1 cellular context compared by ENCODE assay signal in the genomic region with DNA sequence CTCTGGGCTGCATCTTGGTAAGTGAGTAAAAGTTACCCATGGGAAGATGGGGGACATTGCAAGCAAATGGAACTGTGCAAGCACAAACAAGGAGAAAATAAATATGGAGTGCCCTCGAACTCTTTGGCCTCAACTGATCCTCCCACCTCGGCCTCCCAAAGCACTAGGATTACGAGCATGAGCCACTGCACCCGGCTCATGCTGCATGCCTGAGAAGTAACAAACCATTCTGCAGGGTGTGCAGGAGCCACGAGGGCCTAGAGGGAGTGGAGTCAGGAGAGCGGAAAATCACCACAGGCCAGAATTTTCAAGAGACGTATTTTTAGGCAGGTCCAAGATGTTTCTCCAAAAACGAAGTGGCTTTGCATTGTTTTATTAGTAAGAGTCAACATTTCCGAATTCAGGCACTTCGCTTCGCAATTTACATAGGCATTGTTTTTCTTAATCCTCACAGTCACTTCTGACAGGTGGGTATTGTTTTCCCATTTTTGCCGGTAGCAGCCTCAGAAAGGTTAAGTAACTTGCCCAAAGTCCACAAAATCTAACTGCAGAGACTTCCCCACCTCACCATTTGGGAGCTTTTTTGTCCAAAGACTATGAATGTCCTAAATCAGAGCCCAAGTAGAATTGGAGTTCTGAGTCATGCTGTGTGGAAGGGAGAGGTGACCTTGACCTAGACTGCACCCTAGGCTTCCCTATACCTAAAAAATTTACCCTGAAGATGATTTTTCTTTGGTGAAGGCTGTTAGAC.
A peak's percentile ranks its signal among the peaks of the same experiment; 100 is the strongest.
TF ChIP-seq lines count a peak whose summit lies in the region.

No MANE protein-coding gene starts in this region.

TF ChIP-seq in HepG2, 621 proteins besides CTCF, POLR2A, EP300 and RAD21 (continued from another document):
- TF ChIP-seq, protein P1, sequence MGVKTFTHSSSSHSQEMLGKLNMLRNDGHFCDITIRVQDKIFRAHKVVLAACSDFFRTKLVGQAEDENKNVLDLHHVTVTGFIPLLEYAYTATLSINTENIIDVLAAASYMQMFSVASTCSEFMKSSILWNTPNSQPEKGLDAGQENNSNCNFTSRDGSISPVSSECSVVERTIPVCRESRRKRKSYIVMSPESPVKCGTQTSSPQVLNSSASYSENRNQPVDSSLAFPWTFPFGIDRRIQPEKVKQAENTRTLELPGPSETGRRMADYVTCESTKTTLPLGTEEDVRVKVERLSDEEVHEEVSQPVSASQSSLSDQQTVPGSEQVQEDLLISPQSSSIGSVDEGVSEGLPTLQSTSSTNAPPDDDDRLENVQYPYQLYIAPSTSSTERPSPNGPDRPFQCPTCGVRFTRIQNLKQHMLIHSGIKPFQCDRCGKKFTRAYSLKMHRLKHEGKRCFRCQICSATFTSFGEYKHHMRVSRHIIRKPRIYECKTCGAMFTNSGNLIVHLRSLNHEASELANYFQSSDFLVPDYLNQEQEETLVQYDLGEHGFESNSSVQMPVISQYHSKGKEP (CRISPR knock-in tag; IDR thresholded peaks at IDR 0.05) = no peak
- TF ChIP-seq RFX5 (IDR thresholded peaks at IDR 0.05; ENCODE audit: low read depth, low read length) (no peak), ZNF607 (CRISPR knock-in tag; IDR thresholded peaks at IDR 0.05; ENCODE audit: borderline replicate concordance) (no peak), HDAC1 (CRISPR knock-in tag; IDR thresholded peaks at IDR 0.05) (0 out of 2 replicates have a peak, but pooled peaks have one; percentile 29), CEBPG (CRISPR knock-in tag; IDR thresholded peaks at IDR 0.05) (0 out of 2 replicates have a peak, but pooled peaks have one; percentile 12), ZFAT (CRISPR knock-in tag; conservative IDR thresholded peaks at IDR 0.05) (no peak), RBM39 (IDR thresholded peaks at IDR 0.05; ENCODE audit: low read depth, low read length, poor library complexity, severe bottlenecking) (no peak), ZNF605 (CRISPR knock-in tag; IDR thresholded peaks at IDR 0.05) (no peak), PHF20 (CRISPR knock-in tag; IDR thresholded peaks at IDR 0.05) (no peak), NFYB (CRISPR knock-in tag; IDR thresholded peaks at IDR 0.05) (no peak), ZFP62 (CRISPR knock-in tag; IDR thresholded peaks at IDR 0.05) (no peak)
- TF ChIP-seq, protein P2, sequence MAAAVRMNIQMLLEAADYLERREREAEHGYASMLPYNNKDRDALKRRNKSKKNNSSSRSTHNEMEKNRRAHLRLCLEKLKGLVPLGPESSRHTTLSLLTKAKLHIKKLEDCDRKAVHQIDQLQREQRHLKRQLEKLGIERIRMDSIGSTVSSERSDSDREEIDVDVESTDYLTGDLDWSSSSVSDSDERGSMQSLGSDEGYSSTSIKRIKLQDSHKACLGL (CRISPR knock-in tag; IDR thresholded peaks at IDR 0.05) = no peak
- TF ChIP-seq, protein P3, sequence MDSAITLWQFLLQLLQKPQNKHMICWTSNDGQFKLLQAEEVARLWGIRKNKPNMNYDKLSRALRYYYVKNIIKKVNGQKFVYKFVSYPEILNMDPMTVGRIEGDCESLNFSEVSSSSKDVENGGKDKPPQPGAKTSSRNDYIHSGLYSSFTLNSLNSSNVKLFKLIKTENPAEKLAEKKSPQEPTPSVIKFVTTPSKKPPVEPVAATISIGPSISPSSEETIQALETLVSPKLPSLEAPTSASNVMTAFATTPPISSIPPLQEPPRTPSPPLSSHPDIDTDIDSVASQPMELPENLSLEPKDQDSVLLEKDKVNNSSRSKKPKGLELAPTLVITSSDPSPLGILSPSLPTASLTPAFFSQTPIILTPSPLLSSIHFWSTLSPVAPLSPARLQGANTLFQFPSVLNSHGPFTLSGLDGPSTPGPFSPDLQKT (CRISPR knock-in tag; IDR thresholded peaks at IDR 0.05; ENCODE audit: borderline replicate concordance) = no peak
TF ChIP-seq in HepG2: peak in this region for 28.
